20 cellular contexts compared by ENCODE assay signal in genomic region chr3:140421884-140422283, GRCh38.
DNase-seq lines count a peak whose midpoint lies in the region; ATAC-seq, FAIRE-seq and TF ChIP-seq lines count a peak whose summit lies in the region.
"Had no signal": no experiment of that assay in that cellular context is flagged by ENCODE, and none has a peak within 500 bp of the region (broad histone marks: within the 10 kb centered on the region; RNA-seq: fewer than 3 reads in every experiment).

No MANE protein-coding gene starts in this region.

- H3K18ac ChIP-seq in H1 (ENCODE audit: extremely low read depth, low read length) (no peak overlapping the region), mesenchymal stem cell (ENCODE audit: low read depth in 1 of 2, low read length in 2 of 2) (no peak overlapping the region)

- intact Hi-C loops in left ventricle myocardium inferior (cut with micrococcal nuclease): no loop called here

- TF ChIP-seq CTCF in cardiac muscle cell (IDR thresholded peaks at IDR 0.05; ENCODE audit: low read depth, low read length) (no peak), left ventricle myocardium inferior (IDR thresholded peaks at IDR 0.05; ENCODE audit: borderline replicate concordance) (no peak), H1 (IDR thresholded peaks at IDR 0.05; ENCODE audit: control extremely low read depth in 1 of 3, insufficient read depth in 1 of 3, low read depth in 1 of 3, low read length in 3 of 3) (no peak), WERI-Rb-1 (IDR thresholded peaks at IDR 0.05; ENCODE audit: low read depth, low read length) (no peak)

- ATAC-seq in GM21390 (IDR thresholded peaks at IDR 0.05; ENCODE audit: unreplicated experiment): no peak
- ATAC-seq: PC-3 had no signal

- H3K79me2 ChIP-seq in H1 (ENCODE audit: control insufficient read depth in 1 of 2, insufficient read depth in 2 of 2, low read length in 2 of 2): no peaks in the 10 kb centered on the region

- no peak for TF ChIP-seq POLR2A in H1 (IDR thresholded peaks at IDR 0.05; ENCODE audit: control extremely low read depth in 1 of 2, low read depth in 2 of 2, low read length in 2 of 2)

- no peak overlapping the region for H4K8ac ChIP-seq in H1 (ENCODE audit: extremely low read depth, insufficient read depth, low read length)
- no peak overlapping the region for H4K8ac ChIP-seq in mesenchymal stem cell (ENCODE audit: low read length)

- peak overlapping the region; percentile 99; the same call in 1 of the 2 replicates for H2BK5ac ChIP-seq in H1 (ENCODE audit: low read depth, low read length)
- H2BK5ac ChIP-seq in mesenchymal stem cell (ENCODE audit: low read depth, low read length, poor library complexity, severe bottlenecking): peak overlapping the region; percentile 59

- H2AFZ ChIP-seq in H1 (ENCODE audit: low read length) (no peak overlapping the region), mesenchymal stem cell (ENCODE audit: low read depth, low read length) (no peak overlapping the region)

- H3K4me2 ChIP-seq in H1 (ENCODE audit: insufficient read depth in 1 of 2, low read depth in 2 of 2, low read length in 2 of 2): no peak overlapping the region
- H3K4me2 ChIP-seq in mesenchymal stem cell (ENCODE audit: low read length, poor library complexity, severe bottlenecking): no peak overlapping the region

- H2BK12ac ChIP-seq in H1 (ENCODE audit: low read depth, low read length) (peak overlapping the region; percentile 98), mesenchymal stem cell (ENCODE audit: low read length in 2 of 2) (no peak overlapping the region)

- no peak for FAIRE-seq in H1 (lab: Jason Lieb, UNC)

- H3K23ac ChIP-seq in H1 (ENCODE audit: insufficient read length): no peak overlapping the region
- no peak overlapping the region for H3K23ac ChIP-seq in mesenchymal stem cell (ENCODE audit: low read length in 2 of 2)

- no peak for TF ChIP-seq EP300 in H1 (IDR thresholded peaks at IDR 0.05; ENCODE audit: borderline replicate concordance in 1 of 2, low read depth in 2 of 2, low read length in 2 of 2)

- H3K27me3 ChIP-seq in cardiac muscle cell: no peaks in the 10 kb centered on the region
- H3K27me3 ChIP-seq in left ventricle myocardium inferior (ENCODE audit: low read depth): no peaks in the 10 kb centered on the region
- no peaks in the 10 kb centered on the region for H3K27me3 ChIP-seq in H1 (replicated peaks in 1 of 4; ENCODE audit: control insufficient read depth in 3 of 4, extremely low read depth in 1 of 4, insufficient read depth in 3 of 4, low read length in 3 of 4)
- no peaks in the 10 kb centered on the region for H3K27me3 ChIP-seq in mesenchymal stem cell (ENCODE audit: control insufficient read depth in 1 of 2, insufficient read depth in 1 of 2, low read length in 2 of 2)
- no peaks in the 10 kb centered on the region for H3K27me3 ChIP-seq in WERI-Rb-1 (ENCODE audit: insufficient read depth, low read depth, severe bottlenecking)

- 87% methylated on average over 1 of the region's 1 CpG; no CpG with 5 or more reads in 1 of the 2 experiments for WGBS in H1 (ENCODE audit: extremely low coverage in 1 of 2, insufficient coverage in 1 of 2, insufficient read length in 1 of 2, insufficient replicate concordance in 2 of 2, low coverage in 1 of 2, low lambda C conversion rate in 2 of 2, missing lambda C conversion rate in 1 of 2), 2 experiments
- WGBS in mesenchymal stem cell: 89% methylated on average over 1 of the region's 1 CpG

- H3K79me1 ChIP-seq in H1 (ENCODE audit: low read depth, low read length) (no peaks in the 10 kb centered on the region), mesenchymal stem cell (replicated peaks; ENCODE audit: low read length, poor library complexity, severe bottlenecking) (no peaks in the 10 kb centered on the region)

- POLR2A ChIA-PET in H1 (lab: Charles Lee; ENCODE audit: partially characterized antibody): no interaction called here

- H4K20me1 ChIP-seq in H1 (replicated peaks in 1 of 2; ENCODE audit: control insufficient read depth in 1 of 2, insufficient read depth in 2 of 2, low read length in 2 of 2): no peaks in the 10 kb centered on the region

- no peaks in the 10 kb centered on the region for H3K36me3 ChIP-seq in cardiac muscle cell
- H3K36me3 ChIP-seq in left ventricle myocardium inferior: no peaks in the 10 kb centered on the region
- H3K36me3 ChIP-seq in H1 (ENCODE audit: control insufficient read depth in 2 of 4, insufficient read depth in 4 of 4, low read length in 3 of 4): no peaks in the 10 kb centered on the region
- peaks cover 0 to 6% of the 10 kb centered on the region in 2 experiments for H3K36me3 ChIP-seq in mesenchymal stem cell (ENCODE audit: control insufficient read depth in 1 of 2, insufficient read depth in 2 of 2, low read depth in 1 of 2, low read length in 2 of 2)
- H3K36me3 ChIP-seq in WERI-Rb-1: no peaks in the 10 kb centered on the region

- no peak overlapping the region for H4K5ac ChIP-seq in H1 (ENCODE audit: insufficient read length, low read depth, low read length)

- TF ChIP-seq RAD21 in H1 (IDR thresholded peaks at IDR 0.05 in 1 of 2, conservative IDR thresholded peaks at IDR 0.05 in 1 of 2; ENCODE audit: low read depth in 2 of 2, low read length in 2 of 2): no peak

- H3K4me1 ChIP-seq in cardiac muscle cell (ENCODE audit: low read depth) (peaks cover 39% of the 10 kb centered on the region), left ventricle myocardium inferior (peaks cover 25% of the 10 kb centered on the region), H1 (replicated peaks in 1 of 4; ENCODE audit: control insufficient read depth in 3 of 4, insufficient read depth in 4 of 4, low read length in 3 of 4) (peaks cover 0 to 3% (median 0%) of the 10 kb centered on the region in 4 experiments; a peak in 2 of 7 replicates), mesenchymal stem cell (ENCODE audit: control insufficient read depth, insufficient read depth, low read depth, low read length) (peaks cover 4% of the 10 kb centered on the region)

- H3K14ac ChIP-seq in H1 (ENCODE audit: insufficient read length) (no peak overlapping the region), mesenchymal stem cell (ENCODE audit: low read length in 2 of 2) (no peak overlapping the region)

- H3K4ac ChIP-seq in H1 (replicated peaks; ENCODE audit: insufficient read length, low read depth, low read length) (no peak overlapping the region), mesenchymal stem cell (ENCODE audit: low read depth in 1 of 2, low read length in 2 of 2) (no peak overlapping the region)

- H4K91ac ChIP-seq in H1 (replicated peaks; ENCODE audit: insufficient read length, low read length) (no peak overlapping the region), mesenchymal stem cell (ENCODE audit: low read length) (no peak overlapping the region)

- H3K9me3 ChIP-seq in cardiac muscle cell (ENCODE audit: low read depth) (no peaks in the 10 kb centered on the region), left ventricle myocardium inferior (replicated peaks) (no peaks in the 10 kb centered on the region), H1 (ENCODE audit: insufficient read depth in 2 of 2, low read depth in 1 of 2, low read length in 1 of 2) (no peaks in the 10 kb centered on the region), mesenchymal stem cell (ENCODE audit: control insufficient read depth, low read length) (no peaks in the 10 kb centered on the region), WERI-Rb-1 (ENCODE audit: severe bottlenecking) (no peaks in the 10 kb centered on the region)

- H3K56ac ChIP-seq in H1 (replicated peaks; ENCODE audit: insufficient read length, low read depth, low read length): no peak overlapping the region

- H2BK20ac ChIP-seq in H1 (ENCODE audit: low read length): peak overlapping the region; percentile 41; the same call in 1 of the 2 replicates

- no peak overlapping the region for H3K4me3 ChIP-seq in cardiac muscle cell
- no peak overlapping the region for H3K4me3 ChIP-seq in left ventricle myocardium inferior
- H3K4me3 ChIP-seq in H1 (ENCODE audit: extremely low read depth in 1 of 4, insufficient read depth in 2 of 4, low read depth in 3 of 4, low read length in 4 of 4): no peak overlapping the region
- no peak overlapping the region for H3K4me3 ChIP-seq in mesenchymal stem cell (ENCODE audit: insufficient read depth in 1 of 2, low read depth in 1 of 2, low read length in 2 of 2)
- no peak overlapping the region for H3K4me3 ChIP-seq in WERI-Rb-1 (ENCODE audit: low read depth, low read length)

- H2BK15ac ChIP-seq in H1 (ENCODE audit: low read length): no peak overlapping the region
- H2BK15ac ChIP-seq in mesenchymal stem cell (ENCODE audit: low read depth, poor library complexity, severe bottlenecking): no peak overlapping the region

- H3K23me2 ChIP-seq in H1 (ENCODE audit: low read depth, low read length): no peaks in the 10 kb centered on the region; the same call in 1 of the 2 replicates

- H3K27ac ChIP-seq in cardiac muscle cell: peak overlapping the region; percentile 95
- H3K27ac ChIP-seq in left ventricle myocardium inferior (replicated peaks): no peak overlapping the region
- H3K27ac ChIP-seq in H1 (ENCODE audit: low read depth, low read length): no peak overlapping the region
- H3K27ac ChIP-seq in mesenchymal stem cell (ENCODE audit: low read length, poor library complexity, severe bottlenecking): no peak overlapping the region
- no peak overlapping the region for H3K27ac ChIP-seq in WERI-Rb-1
- H3K27ac ChIP-seq: RWPE1 had no signal

- no peak overlapping the region for H3K9ac ChIP-seq in H1 (replicated peaks in 1 of 4; ENCODE audit: extremely low read depth in 1 of 4, low read depth in 3 of 4, low read length in 3 of 4)
- H3K9ac ChIP-seq in mesenchymal stem cell (ENCODE audit: low read length): no peak overlapping the region

- no peak overlapping the region for H2BK120ac ChIP-seq in H1 (replicated peaks; ENCODE audit: low read depth, low read length)
- no peak overlapping the region for H2BK120ac ChIP-seq in mesenchymal stem cell (ENCODE audit: low read depth, low read length)

- DNase-seq in cardiac muscle cell (ENCODE audit: low read depth in 1 of 2, low spot score in 1 of 2) (no peak), left ventricle myocardium inferior (no peak), H1 (ENCODE audit: low read depth in 1 of 2, low spot score in 2 of 2) (no peak), mesenchymal stem cell (no peak), WERI-Rb-1 (no peak), HuH-7.5 (ENCODE audit: low spot score) (no peak), dermis blood vessel endothelial cell (no peak)
- DNase-seq: 8988T; CD4-positive, CD25-positive, alpha-beta regulatory T cell; COR-L47; DMS 273 treated with DMSO at 0.1 percent for 48 hours; GDM1; KBM-7; NCI-H1417 treated with DMSO at 0.1 percent for 48 hours; NCI-H187 treated with DMSO at 0.1 percent for 48 hours; NCI-H345; NCI-H524 treated with DMSO at 0.1 percent for 48 hours; PC-3 had no signal

- H2AK5ac ChIP-seq in H1 (ENCODE audit: low read depth, low read length) (no peak overlapping the region), mesenchymal stem cell (ENCODE audit: low read length, severe bottlenecking) (peak overlapping the region; percentile 85)

- CTCF ChIA-PET in H1 (lab: Charles Lee; ENCODE audit: partially characterized antibody): interaction anchor here (0.9 to 2.0 kb wide), 3 partner anchors 10 to 78 kb away, joined by 4 to 7 read pairs (median 4); no protein-coding TSS in a partner anchor

TF ChIP-seq in H1, 55 proteins besides CTCF, POLR2A, EP300 and RAD21 (continues in another document):
- TF ChIP-seq FOSL1 (IDR thresholded peaks at IDR 0.05; ENCODE audit: insufficient read depth, low read depth, low read length) (no peak), NANOG (IDR thresholded peaks at IDR 0.05; ENCODE audit: insufficient read depth, low read depth, low read length, poor library complexity, severe bottlenecking) (no peak), CREB1 (IDR thresholded peaks at IDR 0.05) (no peak)
